Comparison of ENCODE assay signal across 17 cellular contexts in the genomic region with DNA sequence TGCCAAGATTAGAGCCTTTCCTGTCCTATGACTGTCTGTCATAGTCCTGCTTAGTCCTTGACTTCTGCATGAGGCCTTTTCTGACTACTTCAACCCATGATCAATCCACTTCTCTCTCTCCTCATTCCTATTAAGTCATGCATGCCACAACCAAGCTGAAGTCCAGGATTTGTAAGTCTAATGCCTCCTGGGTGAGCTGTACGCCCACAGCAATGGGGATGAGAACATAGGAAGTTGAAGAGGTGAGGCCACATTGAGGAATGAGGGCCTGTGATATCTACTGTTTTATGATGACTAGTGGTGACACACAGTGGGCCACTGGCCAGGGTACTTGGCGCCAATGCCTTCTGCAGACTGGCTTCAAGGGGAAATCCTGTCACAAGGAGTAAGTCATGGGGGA.
A peak's percentile ranks its signal among the peaks of the same experiment; 100 is the strongest.
DNase-seq lines count a peak whose midpoint lies in the region; ATAC-seq, FAIRE-seq and TF ChIP-seq lines count a peak whose summit lies in the region.
"Had no signal": no experiment of that assay in that cellular context is flagged by ENCODE, and none has a peak within 500 bp of the region (broad histone marks: within the 10 kb centered on the region; RNA-seq: fewer than 3 reads in every experiment).

No MANE protein-coding gene starts in this region.

- H3K9me3 ChIP-seq in astrocyte (ENCODE audit: insufficient read depth, low read depth, low read length) (no peaks in the 10 kb centered on the region), tibial nerve (no peaks in the 10 kb centered on the region), testis (no peaks in the 10 kb centered on the region)

- WGBS in tibial nerve, 2 donors: 77 to 83% methylated on average over 2 of the region's 2 CpGs
- WGBS in testis, 2 donors: 86 to 92% methylated on average over 2 of the region's 2 CpGs

- DNase-seq in AG04449 (ENCODE audit: low read depth, low spot score) (peak; percentile 96), HK-2 (ENCODE audit: unreplicated experiment) (peak; percentile 85), astrocyte (ENCODE audit: low read depth) (peak; percentile 98), hepatic stellate cell (ENCODE audit: low spot score) (peak; percentile 24), SHP77 treated with DMSO at 0.1 percent for 48 hours (lab: John Stamatoyannopoulos, UW) (no peak), tibial nerve (ENCODE audit: low spot score in 2 of 2) (no peak), testis (no peak)
- DNase-seq: activated CD8-positive, alpha-beta T cell treated with anti-CD3 and anti-CD28 coated beads for 36 hours; mesendoderm; NCI-H2029; NCI-H748 treated with DMSO at 0.1 percent for 48 hours; nucleus accumbens had no signal

- H3K4me1 Mint-ChIP-seq in astrocyte (ENCODE audit: low read depth, unreplicated experiment): no peaks in the 10 kb centered on the region
- H3K4me1 Mint-ChIP-seq: brain had no signal

- no peak overlapping the region for H2AFZ ChIP-seq in astrocyte (ENCODE audit: low read depth, low read length)

- intact Hi-C loops in testis (cut with DNase I; ENCODE audit: low total_unique reads): no loop called here

- no peak overlapping the region for H3K27ac Mint-ChIP-seq in astrocyte (ENCODE audit: unreplicated experiment)
- H3K27ac Mint-ChIP-seq: activated CD8-positive, alpha-beta T cell treated with anti-CD3 and anti-CD28 coated beads for 36 hours; activated T-helper 2 cell treated with anti-CD3 and anti-CD28 coated beads, Interferon-gamma antibody, Interleukin-2, Interleukin-4, amounts not matched to agents 10 μg/mL and 5 μg/mL and 100 μg/mL, durations not matched to agents 14 hours and 24 hours and 36 hours; brain had no signal

- TF ChIP-seq CTCF in AG04449 (IDR thresholded peaks at IDR 0.05; ENCODE audit: insufficient read depth, low read length, missing control alignments) (no peak), astrocyte (IDR thresholded peaks at IDR 0.05; ENCODE audit: insufficient read depth, low read depth, low read length) (no peak), tibial nerve (IDR thresholded peaks at IDR 0.05) (no peak), testis (IDR thresholded peaks at IDR 0.05) (no peak)

- peaks cover 9% of the 10 kb centered on the region for H3K9me3 Mint-ChIP-seq in astrocyte (ENCODE audit: unreplicated experiment)
- H3K9me3 Mint-ChIP-seq: activated CD8-positive, alpha-beta T cell treated with anti-CD3 and anti-CD28 coated beads for 36 hours; activated T-helper 2 cell treated with anti-CD3 and anti-CD28 coated beads, Interferon-gamma antibody, Interleukin-2, Interleukin-4, amounts not matched to agents 10 μg/mL and 5 μg/mL and 100 μg/mL, durations not matched to agents 14 hours and 24 hours and 36 hours had no signal

- H3K4me1 ChIP-seq in astrocyte (ENCODE audit: insufficient read depth, low read length) (peaks cover 14% of the 10 kb centered on the region), tibial nerve (no peaks in the 10 kb centered on the region), testis (no peaks in the 10 kb centered on the region)

- TF ChIP-seq POLR2A in tibial nerve (IDR thresholded peaks at IDR 0.05) (no peak), testis (IDR thresholded peaks at IDR 0.05) (no peak), GM18505 (IDR thresholded peaks at IDR 0.05; ENCODE audit: borderline replicate concordance, extremely low read depth, insufficient read depth, insufficient read length) (no peak)

- no peaks in the 10 kb centered on the region for H3K79me2 ChIP-seq in astrocyte (ENCODE audit: insufficient read depth, low read length)

- TF ChIP-seq EP300 in tibial nerve (IDR thresholded peaks at IDR 0.05): no peak

- H3K27me3 ChIP-seq in astrocyte (ENCODE audit: insufficient read depth, low read length) (no peaks in the 10 kb centered on the region), tibial nerve (no peaks in the 10 kb centered on the region), testis (no peaks in the 10 kb centered on the region)

- H3K9ac ChIP-seq in astrocyte (ENCODE audit: low read length): peak overlapping the region; percentile 51

- H3K36me3 Mint-ChIP-seq in astrocyte (ENCODE audit: low read depth, unreplicated experiment): no peaks in the 10 kb centered on the region
- H3K36me3 Mint-ChIP-seq: brain had no signal

- H4K20me1 ChIP-seq in astrocyte (ENCODE audit: insufficient read depth, low read length): no peaks in the 10 kb centered on the region

- ATAC-seq in GM18505 (IDR thresholded peaks at IDR 0.05; ENCODE audit: unreplicated experiment): no peak
- ATAC-seq: activated CD8-positive, alpha-beta T cell treated with anti-CD3 and anti-CD28 coated beads for 36 hours; Right ventricle myocardium inferior had no signal

- H3K36me3 ChIP-seq in astrocyte (ENCODE audit: insufficient read depth, low read length): no peaks in the 10 kb centered on the region
- no peaks in the 10 kb centered on the region for H3K36me3 ChIP-seq in tibial nerve
- H3K36me3 ChIP-seq in testis (ENCODE audit: low read depth, missing control alignments): no peaks in the 10 kb centered on the region

- peak overlapping the region; percentile 30 for H3K4me2 ChIP-seq in astrocyte (ENCODE audit: low read length)

- no peak overlapping the region for H3K4me3 Mint-ChIP-seq in astrocyte (ENCODE audit: unreplicated experiment)
- H3K4me3 Mint-ChIP-seq: activated CD8-positive, alpha-beta T cell treated with anti-CD3 and anti-CD28 coated beads for 36 hours; brain had no signal

- no peaks in the 10 kb centered on the region for H3K27me3 Mint-ChIP-seq in astrocyte (ENCODE audit: low read depth, unreplicated experiment)
- H3K27me3 Mint-ChIP-seq: activated CD8-positive, alpha-beta T cell treated with anti-CD3 and anti-CD28 coated beads for 36 hours had no signal

- peak overlapping the region; percentile 82 for H3K27ac ChIP-seq in astrocyte (ENCODE audit: low read depth, low read length)
- no peak overlapping the region for H3K27ac ChIP-seq in tibial nerve
- H3K27ac ChIP-seq in testis: no peak overlapping the region

- H3K4me3 ChIP-seq in AG04449 (ENCODE audit: low read depth, low read length): no peak overlapping the region
- no peak overlapping the region for H3K4me3 ChIP-seq in astrocyte (ENCODE audit: insufficient read depth, low read depth, low read length)
- no peak overlapping the region for H3K4me3 ChIP-seq in tibial nerve
- H3K4me3 ChIP-seq in testis: no peak overlapping the region

- CTCF ChIA-PET in AG04449 (lab: Yijun Ruan, JAX): interaction anchor here (0.9 to 1.5 kb wide), 3 partner anchors 9 to 164 kb away, joined by 5 to 8 read pairs (median 5); no protein-coding TSS in a partner anchor

- POLR2A ChIA-PET in AG04449 (lab: Yijun Ruan, JAX): interaction anchor here (1.3 to 1.6 kb wide), 3 partner anchors 12 to 42 kb away, joined by 4 to 6 read pairs (median 4); no protein-coding TSS in a partner anchor

- FAIRE-seq in astrocyte (lab: Jason Lieb, UNC): peak; percentile 84
- FAIRE-seq: GM12891 had no signal

Comparison
In these comparisons a context has a peak if more than half of its experiments do, and no peak if none do; other contexts are left out.
1. DNase-seq: peak in AG04449 (single experiment), HK-2 (single experiment), astrocyte (single experiment) and hepatic stellate cell (single experiment); none in SHP77 treated with DMSO at 0.1 percent for 48 hours (single experiment), tibial nerve (0 of 2) and testis (single experiment).